ENCODE assay signal across 8 cellular contexts in genomic region chr6:41941280-41942044, GRCh38. TPM values are rescaled to one million over a fixed set of nuclear protein-coding genes. Genes with fewer than 3 reads are reported as not detected.
DNase-seq lines count a peak whose midpoint lies in the region; ATAC-seq and TF ChIP-seq lines count a peak whose summit lies in the region.

CCND3 (minus strand) TSS chr6:41941808; CDS start chr6:41941649, 159 bp downstream.

- DNase-seq in GM06990 (ENCODE audit: extremely low read depth, insufficient read length) (peak; percentile 95), HFF-Myc (ENCODE audit: extremely low read depth, low read depth) (peak; percentile 49), NAMALWA (ENCODE audit: low spot score) (peak; percentile 92), head of caudate nucleus (peak; percentile 71 to 97 (median 93)), tibial artery (peak; percentile 90 to 92)
- DNase-seq in activated naive CD4-positive, alpha-beta T cell treated with anti-CD3 and anti-CD28 coated beads, Interleukin-2, amount 50 U/mL, for 72 hours (ENCODE audit: low spot score in 2 of 2) = peak; percentile 90 to 91

- ATAC-seq in SK-N-SH treated with all-trans-retinoic acid at 6 μM for 48 hours = peak; percentile 93
- ATAC-seq in activated naive CD4-positive, alpha-beta T cell treated with anti-CD3 and anti-CD28 coated beads, Interleukin-2, amount 50 U/mL, for 72 hours = peak; percentile 79 to 88

- H3K4me2 ChIP-seq in parathyroid adenoma (ENCODE audit: low read length) = peak within 1 kb of the TSS; percentile 87

- peaks cover 47 to 49% of the 10 kb centered on the region in 2 donors for H3K36me3 Mint-ChIP-seq in activated naive CD4-positive, alpha-beta T cell treated with anti-CD3 and anti-CD28 coated beads, Interleukin-2, amount 50 U/mL, for 72 hours

- H3K27ac Mint-ChIP-seq in activated naive CD4-positive, alpha-beta T cell treated with anti-CD3 and anti-CD28 coated beads, Interleukin-2, amount 50 U/mL, for 72 hours = peak within 1 kb of the TSS; percentile 79 to 95

- TF ChIP-seq CTCF in GM06990 (IDR thresholded peaks at IDR 0.05; ENCODE audit: insufficient read depth, low read length, poor library complexity, severe bottlenecking) (no peak), HFF-Myc (IDR thresholded peaks at IDR 0.05; ENCODE audit: low read depth, low read length, missing control alignments) (no peak), parathyroid adenoma (IDR thresholded peaks at IDR 0.05) (no peak), tibial artery (IDR thresholded peaks at IDR 0.05) (no peak)

- H3K4me3 ChIP-seq in GM06990 (replicated peaks; ENCODE audit: low read depth, low read length) (peak within 1 kb of the TSS; percentile 96), HFF-Myc (replicated peaks; ENCODE audit: low read depth, low read length) (peak within 1 kb of the TSS; percentile 91), parathyroid adenoma (ENCODE audit: low read depth, low read length) (peak within 1 kb of the TSS; percentile 72), tibial artery (peak within 1 kb of the TSS; percentile 77 to 78)

- H3K4me1 ChIP-seq in parathyroid adenoma (peaks cover 5% of the 10 kb centered on the region), tibial artery (peaks cover 0 to 53% (median 24%) of the 10 kb centered on the region in 4 donors)

- intact Hi-C loops in head of caudate nucleus (cut with DNase I) (no loop called here), tibial artery (cut with DNase I; ENCODE audit: low total_unique reads) (loop anchor here (2.0 kb wide), 1 partner anchor 103 kb away; no protein-coding TSS in a partner anchor)

- H3K36me3 ChIP-seq in GM06990 (ENCODE audit: control insufficient read depth, insufficient read depth, low read length) (peaks cover 8% of the 10 kb centered on the region), parathyroid adenoma (ENCODE audit: control insufficient read depth, insufficient read depth, low read length) (no peaks in the 10 kb centered on the region), tibial artery (peaks cover 0 to 15% (median 0%) of the 10 kb centered on the region in 3 donors)

- H3K27ac ChIP-seq in parathyroid adenoma (peak within 1 kb of the TSS; percentile 81), tibial artery (peak within 1 kb of the TSS; percentile 60 to 76)

- H3K9me3 Mint-ChIP-seq in activated naive CD4-positive, alpha-beta T cell treated with anti-CD3 and anti-CD28 coated beads, Interleukin-2, amount 50 U/mL, for 72 hours = no peaks in the 10 kb centered on the region

- H3K9me3 ChIP-seq in parathyroid adenoma (ENCODE audit: control insufficient read depth, low read length) = no peaks in the 10 kb centered on the region
- no peaks in the 10 kb centered on the region for H3K9me3 ChIP-seq in tibial artery

- peak within 1 kb of the TSS; percentile 86 for H2AFZ ChIP-seq in parathyroid adenoma

- no peaks in the 10 kb centered on the region for H3K79me2 ChIP-seq in parathyroid adenoma

- peak within 1 kb of the TSS; percentile 51 for H3K9ac ChIP-seq in parathyroid adenoma

- H3K27me3 ChIP-seq in GM06990 (replicated peaks; ENCODE audit: control insufficient read depth, insufficient read depth, low read length) (no peaks in the 10 kb centered on the region), parathyroid adenoma (ENCODE audit: control insufficient read depth, insufficient read depth, low read length) (no peaks in the 10 kb centered on the region), tibial artery (no peaks in the 10 kb centered on the region)

TF ChIP-seq in SK-N-SH treated with all-trans-retinoic acid at 6 μM for 48 hours, 23 proteins besides CTCF, POLR2A, EP300 and RAD21 (continues in another document):
- TF ChIP-seq, protein P1, sequence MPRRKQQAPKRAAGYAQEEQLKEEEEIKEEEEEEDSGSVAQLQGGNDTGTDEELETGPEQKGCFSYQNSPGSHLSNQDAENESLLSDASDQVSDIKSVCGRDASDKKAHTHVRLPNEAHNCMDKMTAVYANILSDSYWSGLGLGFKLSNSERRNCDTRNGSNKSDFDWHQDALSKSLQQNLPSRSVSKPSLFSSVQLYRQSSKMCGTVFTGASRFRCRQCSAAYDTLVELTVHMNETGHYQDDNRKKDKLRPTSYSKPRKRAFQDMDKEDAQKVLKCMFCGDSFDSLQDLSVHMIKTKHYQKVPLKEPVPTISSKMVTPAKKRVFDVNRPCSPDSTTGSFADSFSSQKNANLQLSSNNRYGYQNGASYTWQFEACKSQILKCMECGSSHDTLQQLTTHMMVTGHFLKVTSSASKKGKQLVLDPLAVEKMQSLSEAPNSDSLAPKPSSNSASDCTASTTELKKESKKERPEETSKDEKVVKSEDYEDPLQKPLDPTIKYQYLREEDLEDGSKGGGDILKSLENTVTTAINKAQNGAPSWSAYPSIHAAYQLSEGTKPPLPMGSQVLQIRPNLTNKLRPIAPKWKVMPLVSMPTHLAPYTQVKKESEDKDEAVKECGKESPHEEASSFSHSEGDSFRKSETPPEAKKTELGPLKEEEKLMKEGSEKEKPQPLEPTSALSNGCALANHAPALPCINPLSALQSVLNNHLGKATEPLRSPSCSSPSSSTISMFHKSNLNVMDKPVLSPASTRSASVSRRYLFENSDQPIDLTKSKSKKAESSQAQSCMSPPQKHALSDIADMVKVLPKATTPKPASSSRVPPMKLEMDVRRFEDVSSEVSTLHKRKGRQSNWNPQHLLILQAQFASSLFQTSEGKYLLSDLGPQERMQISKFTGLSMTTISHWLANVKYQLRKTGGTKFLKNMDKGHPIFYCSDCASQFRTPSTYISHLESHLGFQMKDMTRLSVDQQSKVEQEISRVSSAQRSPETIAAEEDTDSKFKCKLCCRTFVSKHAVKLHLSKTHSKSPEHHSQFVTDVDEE (CRISPR knock-in tag; IDR thresholded peaks at IDR 0.05) = no peak
- TF ChIP-seq ESRRG (CRISPR knock-in tag; IDR thresholded peaks at IDR 0.05) (no peak), ZFP30 (CRISPR knock-in tag; IDR thresholded peaks at IDR 0.05) (no peak), CSRNP3 (CRISPR knock-in tag; IDR thresholded peaks at IDR 0.05) (no peak), RARB (CRISPR knock-in tag; IDR thresholded peaks at IDR 0.05) (no peak), GLIS3 (CRISPR knock-in tag; IDR thresholded peaks at IDR 0.05) (no peak), ZFP3 (CRISPR knock-in tag; IDR thresholded peaks at IDR 0.05) (no peak), CSDC2 (CRISPR knock-in tag; IDR thresholded peaks at IDR 0.05) (no peak), TOX (CRISPR knock-in tag; IDR thresholded peaks at IDR 0.05; ENCODE audit: borderline replicate concordance) (no peak), ZNF565 (CRISPR knock-in tag; conservative IDR thresholded peaks at IDR 0.05; ENCODE audit: low read depth) (no peak), TCF4 (CRISPR knock-in tag; IDR thresholded peaks at IDR 0.05; ENCODE audit: borderline replicate concordance) (no peak), ZC3H10 (CRISPR knock-in tag; IDR thresholded peaks at IDR 0.05) (no peak), OSR1 (CRISPR knock-in tag; IDR thresholded peaks at IDR 0.05) (no peak), PPARA (CRISPR knock-in tag; IDR thresholded peaks at IDR 0.05; ENCODE audit: borderline replicate concordance) (no peak), ZNF70 (CRISPR knock-in tag; IDR thresholded peaks at IDR 0.05) (no peak), BACH2 (CRISPR knock-in tag; IDR thresholded peaks at IDR 0.05; ENCODE audit: borderline replicate concordance) (no peak), SNAI2 (CRISPR knock-in tag; IDR thresholded peaks at IDR 0.05) (no peak)
- TF ChIP-seq, protein P2, sequence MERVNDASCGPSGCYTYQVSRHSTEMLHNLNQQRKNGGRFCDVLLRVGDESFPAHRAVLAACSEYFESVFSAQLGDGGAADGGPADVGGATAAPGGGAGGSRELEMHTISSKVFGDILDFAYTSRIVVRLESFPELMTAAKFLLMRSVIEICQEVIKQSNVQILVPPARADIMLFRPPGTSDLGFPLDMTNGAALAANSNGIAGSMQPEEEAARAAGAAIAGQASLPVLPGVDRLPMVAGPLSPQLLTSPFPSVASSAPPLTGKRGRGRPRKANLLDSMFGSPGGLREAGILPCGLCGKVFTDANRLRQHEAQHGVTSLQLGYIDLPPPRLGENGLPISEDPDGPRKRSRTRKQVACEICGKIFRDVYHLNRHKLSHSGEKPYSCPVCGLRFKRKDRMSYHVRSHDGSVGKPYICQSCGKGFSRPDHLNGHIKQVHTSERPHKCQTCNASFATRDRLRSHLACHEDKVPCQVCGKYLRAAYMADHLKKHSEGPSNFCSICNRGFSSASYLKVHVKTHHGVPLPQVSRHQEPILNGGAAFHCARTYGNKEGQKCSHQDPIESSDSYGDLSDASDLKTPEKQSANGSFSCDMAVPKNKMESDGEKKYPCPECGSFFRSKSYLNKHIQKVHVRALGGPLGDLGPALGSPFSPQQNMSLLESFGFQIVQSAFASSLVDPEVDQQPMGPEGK (CRISPR knock-in tag; IDR thresholded peaks at IDR 0.05; ENCODE audit: borderline replicate concordance) = no peak
- TF ChIP-seq, protein P3, sequence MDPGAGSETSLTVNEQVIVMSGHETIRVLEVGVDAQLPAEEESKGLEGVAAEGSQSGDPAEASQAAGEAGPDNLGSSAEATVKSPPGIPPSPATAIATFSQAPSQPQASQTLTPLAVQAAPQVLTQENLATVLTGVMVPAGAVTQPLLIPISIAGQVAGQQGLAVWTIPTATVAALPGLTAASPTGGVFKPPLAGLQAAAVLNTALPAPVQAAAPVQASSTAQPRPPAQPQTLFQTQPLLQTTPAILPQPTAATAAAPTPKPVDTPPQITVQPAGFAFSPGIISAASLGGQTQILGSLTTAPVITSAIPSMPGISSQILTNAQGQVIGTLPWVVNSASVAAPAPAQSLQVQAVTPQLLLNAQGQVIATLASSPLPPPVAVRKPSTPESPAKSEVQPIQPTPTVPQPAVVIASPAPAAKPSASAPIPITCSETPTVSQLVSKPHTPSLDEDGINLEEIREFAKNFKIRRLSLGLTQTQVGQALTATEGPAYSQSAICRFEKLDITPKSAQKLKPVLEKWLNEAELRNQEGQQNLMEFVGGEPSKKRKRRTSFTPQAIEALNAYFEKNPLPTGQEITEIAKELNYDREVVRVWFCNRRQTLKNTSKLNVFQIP (CRISPR knock-in tag; IDR thresholded peaks at IDR 0.05; ENCODE audit: borderline replicate concordance, low read depth) = no peak

RNA-seq across cellular contexts. Expression of gene CCND3, which starts in this region (rescaled TPM):
- total RNA-seq in activated naive CD4-positive, alpha-beta T cell treated with anti-CD3 and anti-CD28 coated beads, Interleukin-2, amount 50 U/mL, for 72 hours = 100 to 1,000 TPM; 610 to 723 TPM

Comparison
In these comparisons a context has a peak if more than half of its experiments do, and no peak if none do; other contexts are left out.
1. Peak in every context shown above with its lines: DNase-seq, ATAC-seq, H3K4me3 ChIP-seq and H3K27ac ChIP-seq.